Comparison of ENCODE assay signal across 2 cellular contexts in genomic region chr4:38964942-38965775, GRCh38.
TF ChIP-seq lines count a peak whose summit lies in the region.

No MANE protein-coding gene starts in this region.

TF ChIP-seq in GM23338, 12 proteins besides CTCF, POLR2A, EP300 and RAD21 (continued from another document):
- TF ChIP-seq, protein P1, sequence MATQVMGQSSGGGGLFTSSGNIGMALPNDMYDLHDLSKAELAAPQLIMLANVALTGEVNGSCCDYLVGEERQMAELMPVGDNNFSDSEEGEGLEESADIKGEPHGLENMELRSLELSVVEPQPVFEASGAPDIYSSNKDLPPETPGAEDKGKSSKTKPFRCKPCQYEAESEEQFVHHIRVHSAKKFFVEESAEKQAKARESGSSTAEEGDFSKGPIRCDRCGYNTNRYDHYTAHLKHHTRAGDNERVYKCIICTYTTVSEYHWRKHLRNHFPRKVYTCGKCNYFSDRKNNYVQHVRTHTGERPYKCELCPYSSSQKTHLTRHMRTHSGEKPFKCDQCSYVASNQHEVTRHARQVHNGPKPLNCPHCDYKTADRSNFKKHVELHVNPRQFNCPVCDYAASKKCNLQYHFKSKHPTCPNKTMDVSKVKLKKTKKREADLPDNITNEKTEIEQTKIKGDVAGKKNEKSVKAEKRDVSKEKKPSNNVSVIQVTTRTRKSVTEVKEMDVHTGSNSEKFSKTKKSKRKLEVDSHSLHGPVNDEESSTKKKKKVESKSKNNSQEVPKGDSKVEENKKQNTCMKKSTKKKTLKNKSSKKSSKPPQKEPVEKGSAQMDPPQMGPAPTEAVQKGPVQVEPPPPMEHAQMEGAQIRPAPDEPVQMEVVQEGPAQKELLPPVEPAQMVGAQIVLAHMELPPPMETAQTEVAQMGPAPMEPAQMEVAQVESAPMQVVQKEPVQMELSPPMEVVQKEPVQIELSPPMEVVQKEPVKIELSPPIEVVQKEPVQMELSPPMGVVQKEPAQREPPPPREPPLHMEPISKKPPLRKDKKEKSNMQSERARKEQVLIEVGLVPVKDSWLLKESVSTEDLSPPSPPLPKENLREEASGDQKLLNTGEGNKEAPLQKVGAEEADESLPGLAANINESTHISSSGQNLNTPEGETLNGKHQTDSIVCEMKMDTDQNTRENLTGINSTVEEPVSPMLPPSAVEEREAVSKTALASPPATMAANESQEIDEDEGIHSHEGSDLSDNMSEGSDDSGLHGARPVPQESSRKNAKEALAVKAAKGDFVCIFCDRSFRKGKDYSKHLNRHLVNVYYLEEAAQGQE (IDR thresholded peaks at IDR 0.05; ENCODE audit: unreplicated experiment): no peak
- no peak for TF ChIP-seq ZNF114 (CRISPR knock-in tag; IDR thresholded peaks at IDR 0.05)
- no peak for TF ChIP-seq ZNF462 (CRISPR knock-in tag; IDR thresholded peaks at IDR 0.05)
- no peak for TF ChIP-seq NANOG (IDR thresholded peaks at IDR 0.05; ENCODE audit: borderline replicate concordance)
- TF ChIP-seq STAT1 (IDR thresholded peaks at IDR 0.05; ENCODE audit: unreplicated experiment): no peak
TF ChIP-seq in GM23338: peak in this region for 0.

TF ChIP-seq in WTC11, 78 proteins besides CTCF, POLR2A, EP300 and RAD21 (continued from another document):
- TF ChIP-seq, protein P2, sequence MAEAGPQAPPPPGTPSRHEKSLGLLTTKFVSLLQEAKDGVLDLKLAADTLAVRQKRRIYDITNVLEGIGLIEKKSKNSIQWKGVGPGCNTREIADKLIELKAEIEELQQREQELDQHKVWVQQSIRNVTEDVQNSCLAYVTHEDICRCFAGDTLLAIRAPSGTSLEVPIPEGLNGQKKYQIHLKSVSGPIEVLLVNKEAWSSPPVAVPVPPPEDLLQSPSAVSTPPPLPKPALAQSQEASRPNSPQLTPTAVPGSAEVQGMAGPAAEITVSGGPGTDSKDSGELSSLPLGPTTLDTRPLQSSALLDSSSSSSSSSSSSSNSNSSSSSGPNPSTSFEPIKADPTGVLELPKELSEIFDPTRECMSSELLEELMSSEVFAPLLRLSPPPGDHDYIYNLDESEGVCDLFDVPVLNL (CRISPR knock-in tag; IDR thresholded peaks at IDR 0.05; ENCODE audit: borderline replicate concordance, low read depth): no peak
- TF ChIP-seq ESRRA (CRISPR knock-in tag; IDR thresholded peaks at IDR 0.05; ENCODE audit: borderline replicate concordance) (no peak), ZBTB43 (CRISPR knock-in tag; IDR thresholded peaks at IDR 0.05) (no peak), JUN (CRISPR knock-in tag; IDR thresholded peaks at IDR 0.05) (no peak), PRRX2 (CRISPR knock-in tag; IDR thresholded peaks at IDR 0.05) (no peak), AR (CRISPR knock-in tag; IDR thresholded peaks at IDR 0.05) (no peak), RORB (CRISPR knock-in tag; IDR thresholded peaks at IDR 0.05) (no peak), CREB1 (CRISPR knock-in tag; IDR thresholded peaks at IDR 0.05) (no peak), ZNF121 (CRISPR knock-in tag; IDR thresholded peaks at IDR 0.05) (no peak)
- TF ChIP-seq, protein P3, sequence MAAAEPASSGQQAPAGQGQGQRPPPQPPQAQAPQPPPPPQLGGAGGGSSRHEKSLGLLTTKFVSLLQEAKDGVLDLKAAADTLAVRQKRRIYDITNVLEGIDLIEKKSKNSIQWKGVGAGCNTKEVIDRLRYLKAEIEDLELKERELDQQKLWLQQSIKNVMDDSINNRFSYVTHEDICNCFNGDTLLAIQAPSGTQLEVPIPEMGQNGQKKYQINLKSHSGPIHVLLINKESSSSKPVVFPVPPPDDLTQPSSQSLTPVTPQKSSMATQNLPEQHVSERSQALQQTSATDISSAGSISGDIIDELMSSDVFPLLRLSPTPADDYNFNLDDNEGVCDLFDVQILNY (CRISPR knock-in tag; IDR thresholded peaks at IDR 0.05): no peak
